In genomic region chr4:108051343-108051742, GRCh38 we compare ENCODE assay signal across 22 cellular contexts.
A peak's percentile ranks its signal among the peaks of the same experiment; 100 is the strongest.
DNase-seq lines count a peak whose midpoint lies in the region; ATAC-seq lines count a peak whose summit lies in the region.
"Had no signal": no experiment of that assay in that cellular context is flagged by ENCODE, and none has a peak within 500 bp of the region (broad histone marks: within the 10 kb centered on the region; RNA-seq: fewer than 3 reads in every experiment).

No MANE protein-coding gene starts in this region.

- H3K4me1 Mint-ChIP-seq in activated T-cell treated with anti-CD3 and anti-CD28 coated beads, Interleukin-2, amount 50 U/mL, for 4 hours (ENCODE audit: low read depth) = peaks cover 73% of the 10 kb centered on the region
- peaks cover 15% of the 10 kb centered on the region for H3K4me1 Mint-ChIP-seq in stimulated activated effector memory CD8-positive, alpha-beta T cell treated with anti-CD3 and anti-CD28 coated beads, Interleukin-12 subunit alpha, Interleukin-12 subunit beta, amount 100 ng/mL, for 72 hours
- H3K4me1 Mint-ChIP-seq: activated B cell treated with CpG ODN at 0.5 μM for 24 hours, neural crest cell had no signal

- H3K4me3 Mint-ChIP-seq in activated T-cell treated with anti-CD3 and anti-CD28 coated beads, Interleukin-2, amount 50 U/mL, for 4 hours = no peak overlapping the region
- no peak overlapping the region for H3K4me3 Mint-ChIP-seq in stimulated activated effector memory CD8-positive, alpha-beta T cell treated with anti-CD3 and anti-CD28 coated beads, Interleukin-12 subunit alpha, Interleukin-12 subunit beta, amount 100 ng/mL, for 72 hours
- H3K4me3 Mint-ChIP-seq: activated B cell treated with CpG ODN at 0.5 μM for 24 hours, neural crest cell had no signal

- ATAC-seq in activated T-cell treated with anti-CD3 and anti-CD28 coated beads, Interleukin-2, amount 50 U/mL, for 4 hours = no peak
- ATAC-seq in stimulated activated effector memory CD8-positive, alpha-beta T cell treated with anti-CD3 and anti-CD28 coated beads, Interleukin-12 subunit alpha, Interleukin-12 subunit beta, amount 100 ng/mL, for 72 hours = no peak
- ATAC-seq: esophagus mucosa, psoas muscle had no signal

- H3K36me3 Mint-ChIP-seq in activated T-cell treated with anti-CD3 and anti-CD28 coated beads, Interleukin-2, amount 50 U/mL, for 4 hours (ENCODE audit: insufficient read depth) = peaks cover 36% of the 10 kb centered on the region
- peaks cover 13% of the 10 kb centered on the region for H3K36me3 Mint-ChIP-seq in stimulated activated effector memory CD8-positive, alpha-beta T cell treated with anti-CD3 and anti-CD28 coated beads, Interleukin-12 subunit alpha, Interleukin-12 subunit beta, amount 100 ng/mL, for 72 hours

- H3K27me3 Mint-ChIP-seq in activated T-cell treated with anti-CD3 and anti-CD28 coated beads, Interleukin-2, amount 50 U/mL, for 4 hours (ENCODE audit: low read depth) = no peaks in the 10 kb centered on the region
- H3K27me3 Mint-ChIP-seq: activated B cell treated with CpG ODN at 0.5 μM for 24 hours had no signal

- DNase-seq in activated T-cell treated with anti-CD3 and anti-CD28 coated beads, Interleukin-2, amount 50 U/mL, for 4 hours = peak; percentile 11
- DNase-seq in activated T-cell treated with anti-CD3 and anti-CD28 coated beads, Interleukin-2, amount 50 U/mL, for 1 hour = no peak
- peak; percentile 12 for DNase-seq in NCI-H2227 treated with DMSO at 0.1 percent for 48 hours (lab: John Stamatoyannopoulos, UW)
- DNase-seq in astrocyte of the hippocampus (ENCODE audit: low read depth, low spot score) = peak; percentile 84
- no peak for DNase-seq in stimulated activated effector memory CD8-positive, alpha-beta T cell treated with anti-CD3 and anti-CD28 coated beads, Interleukin-12 subunit alpha, Interleukin-12 subunit beta, amount 100 ng/mL, for 72 hours (ENCODE audit: low spot score in 2 of 2)
- no peak for DNase-seq in NOMO-1 treated with dmso at 0.1 percent for 144 hours (lab: John Stamatoyannopoulos, UW; ENCODE audit: unreplicated experiment)
- no peak for DNase-seq in NCI-H446 (lab: John Stamatoyannopoulos, UW)
- DNase-seq in NAMALWA (ENCODE audit: low spot score) = no peak
- DNase-seq: activated B cell treated with CpG ODN at 0.5 μM for 24 hours; amygdala; central memory CD4-positive, alpha-beta T cell; DMS79 treated with DMSO at 0.1 percent for 48 hours; MG63; NCI-H146; NCI-H2171 treated with DMSO at 0.1 percent for 48 hours; NCI-H748 treated with DMSO at 0.1 percent for 48 hours; psoas muscle; SHP77; spleen; stimulated activated CD4-positive, alpha-beta T cell treated with anti-CD3 and anti-CD28 coated beads, Interleukin-4, amount 100 ng/mL, for 4 hours had no signal

- peak overlapping the region; percentile 89 for H3K27ac Mint-ChIP-seq in stimulated activated effector memory CD8-positive, alpha-beta T cell treated with anti-CD3 and anti-CD28 coated beads, Interleukin-12 subunit alpha, Interleukin-12 subunit beta, amount 100 ng/mL, for 72 hours
- H3K27ac Mint-ChIP-seq: activated B cell treated with CpG ODN at 0.5 μM for 24 hours had no signal

- H3K9me3 Mint-ChIP-seq in activated T-cell treated with anti-CD3 and anti-CD28 coated beads, Interleukin-2, amount 50 U/mL, for 4 hours = no peaks in the 10 kb centered on the region
- H3K9me3 Mint-ChIP-seq in stimulated activated effector memory CD8-positive, alpha-beta T cell treated with anti-CD3 and anti-CD28 coated beads, Interleukin-12 subunit alpha, Interleukin-12 subunit beta, amount 100 ng/mL, for 72 hours = no peaks in the 10 kb centered on the region
- H3K9me3 Mint-ChIP-seq: activated B cell treated with CpG ODN at 0.5 μM for 24 hours, neural crest cell had no signal

Comparison
In these comparisons a context has a peak if more than half of its experiments do, and no peak if none do; other contexts are left out.
1. DNase-seq: peak in activated T-cell treated with anti-CD3 and anti-CD28 coated beads, Interleukin-2, amount 50 U/mL, for 4 hours (single experiment), NCI-H2227 treated with DMSO at 0.1 percent for 48 hours (single experiment) and astrocyte of the hippocampus (single experiment); none in activated T-cell treated with anti-CD3 and anti-CD28 coated beads, Interleukin-2, amount 50 U/mL, for 1 hour (single experiment), stimulated activated effector memory CD8-positive, alpha-beta T cell treated with anti-CD3 and anti-CD28 coated beads, Interleukin-12 subunit alpha, Interleukin-12 subunit beta, amount 100 ng/mL, for 72 hours (0 of 2), NOMO-1 treated with dmso at 0.1 percent for 144 hours (single experiment), NCI-H446 (0 of 2) and NAMALWA (single experiment).